Comparison of ENCODE assay signal across 31 cellular contexts in the genomic region with DNA sequence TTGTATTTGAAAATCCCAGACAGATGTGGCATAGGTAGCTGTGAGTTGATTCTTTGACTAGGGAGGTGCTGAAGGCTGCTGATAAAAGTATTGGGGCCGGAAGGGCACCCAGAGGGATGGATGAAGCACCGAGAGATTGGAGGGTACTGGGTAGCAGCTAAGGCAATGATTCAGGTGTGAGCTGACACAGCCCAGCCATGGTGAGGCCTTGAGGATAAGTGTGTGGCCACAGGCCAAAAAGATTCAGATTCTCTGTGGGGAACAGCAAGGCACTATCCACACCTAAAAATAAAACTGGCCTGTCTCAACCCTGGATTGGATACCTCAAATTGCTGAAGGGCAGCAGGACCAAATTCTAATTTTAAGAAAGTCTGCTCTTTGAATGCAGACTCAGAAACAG.
"Had no signal": no experiment of that assay in that cellular context is flagged by ENCODE, and none has a peak within 500 bp of the region (broad histone marks: within the 10 kb centered on the region; RNA-seq: fewer than 3 reads in every experiment).

No MANE protein-coding gene starts in this region.

- H3K27ac ChIP-seq: adrenal gland, body of pancreas, breast epithelium, VCaP had no signal

- H3K36me3 ChIP-seq: adrenal gland, breast epithelium had no signal

- H3K9me3 ChIP-seq: adrenal gland, body of pancreas, breast epithelium had no signal

- H3K27me3 ChIP-seq: adrenal gland, body of pancreas, breast epithelium had no signal

- H3K4me1 ChIP-seq: body of pancreas, breast epithelium had no signal

- DNase-seq: activated B cell treated with CpG ODN at 0.5 μM for 24 hours; activated CD4-positive, alpha-beta memory T cell treated with anti-CD3 and anti-CD28 coated beads for 36 hours; activated CD4-positive, alpha-beta T cell treated with anti-CD3 and anti-CD28 coated beads for 4 hours; activated CD4-positive, alpha-beta T cell treated with anti-CD3 and anti-CD28 coated beads, Interleukin-2, amount 50 U/mL, for 1 hour; activated CD4-positive, CD25-positive, alpha-beta regulatory T cell treated with anti-CD3 and anti-CD28 coated beads, Interleukin-2, amount 50 U/mL, for 72 hours; activated CD8-positive, alpha-beta memory T cell treated with anti-CD3 and anti-CD28 coated beads, Interleukin-2, amount 50 U/mL, for 4 hours; activated gamma-delta T cell treated with Interleukin-2 at 50 U/mL for 16 hours; activated naive CD4-positive, alpha-beta T cell treated with anti-CD3 and anti-CD28 coated beads for 36 hours; activated T-cell treated with anti-CD3 and anti-CD28 coated beads for 4 hours; activated T-cell treated with anti-CD3 and anti-CD28 coated beads, Interleukin-2, amount 50 U/mL, for 4 hours; adrenal gland; body of pancreas; Karpas-422; KBM-7; NCI-H1105; NCI-H1417 treated with DMSO at 0.1 percent for 48 hours; NCI-H187 treated with DMSO at 0.1 percent for 48 hours; NCI-H2081; NCI-H226; NCI-H446 treated with DMSO at 0.1 percent for 48 hours; NCI-H524; NCI-H69; SIG-M5; T-helper 1 cell; T-helper 2 cell; T-helper 9 cell had no signal

- H3K4me3 ChIP-seq: adrenal gland, body of pancreas, breast epithelium had no signal

- ATAC-seq: activated naive CD4-positive, alpha-beta T cell treated with anti-CD3 and anti-CD28 coated beads, Interleukin-2, amount 50 U/mL, for 72 hours; activated T-cell treated with anti-CD3 and anti-CD28 coated beads, Interleukin-2, amount 50 U/mL, for 4 hours; body of pancreas; Panc1; SK-N-SH treated with all-trans-retinoic acid at 6 μM for 48 hours had no signal
